ENCODE assay signal across 23 cellular contexts in genomic region chr11:35365395-35365794, GRCh38. TPM values are rescaled to one million over a fixed set of nuclear protein-coding genes. Genes with fewer than 3 reads are reported as not detected.
DNase-seq lines count a peak whose midpoint lies in the region; ATAC-seq and TF ChIP-seq lines count a peak whose summit lies in the region.
"Had no signal": no experiment of that assay in that cellular context is flagged by ENCODE, and none has a peak within 500 bp of the region (broad histone marks: within the 10 kb centered on the region; RNA-seq: fewer than 3 reads in every experiment).

No MANE protein-coding gene starts in this region.

- no peaks in the 10 kb centered on the region for H3K9me2 ChIP-seq in SK-N-SH

- POLR2A ChIA-PET in SK-N-SH (lab: Yijun Ruan, JAX): no interaction called here
- POLR2A ChIA-PET in activated CD4-positive, alpha-beta T cell treated with anti-CD3 and anti-CD28 coated beads, Interleukin-2, amount 10 ng/mL, durations not matched to agents 7 days and 5 days (lab: Charles Lee): no interaction called here

- peaks cover 9% of the 10 kb centered on the region for H3K9me3 Mint-ChIP-seq in activated CD4-positive, alpha-beta T cell treated with anti-CD3 and anti-CD28 coated beads, Interleukin-2, amount 10 ng/mL, durations not matched to agents 7 days and 5 days
- H3K9me3 Mint-ChIP-seq: CD8-positive, alpha-beta T cell had no signal

- H3K4me3 Mint-ChIP-seq in activated CD4-positive, alpha-beta T cell treated with anti-CD3 and anti-CD28 coated beads, Interleukin-2, amount 10 ng/mL, durations not matched to agents 7 days and 5 days: no peak overlapping the region
- H3K4me3 Mint-ChIP-seq: CD8-positive, alpha-beta T cell had no signal

- no peak overlapping the region for H3K9ac ChIP-seq in SK-N-SH

- H3K27me3 Mint-ChIP-seq in activated CD4-positive, alpha-beta T cell treated with anti-CD3 and anti-CD28 coated beads, Interleukin-2, amount 10 ng/mL, durations not matched to agents 7 days and 5 days: no peaks in the 10 kb centered on the region

- H4K20me1 ChIP-seq in SK-N-SH (ENCODE audit: insufficient read depth): no peaks in the 10 kb centered on the region

- H3K27ac ChIP-seq in SK-N-SH (ENCODE audit: low read depth in 2 of 2, low read length in 1 of 2): no peak overlapping the region
- H3K27ac ChIP-seq in breast epithelium: peak overlapping the region; percentile 80 to 84
- H3K27ac ChIP-seq in stomach: peak overlapping the region in 3 of 5 donors; percentile 63 to 76 (median 64)
- H3K27ac ChIP-seq: 22Rv1 had no signal

- no peak for TF ChIP-seq POLR2A in breast epithelium (IDR thresholded peaks at IDR 0.05)
- no peak for TF ChIP-seq POLR2A in stomach (IDR thresholded peaks at IDR 0.05)

- intact Hi-C loops in breast epithelium (cut with DNase I; ENCODE audit: low total_unique reads): no loop called here
- intact Hi-C loops in stomach (cut with DNase I; ENCODE audit: low total_unique reads): no loop called here

- no peak overlapping the region for H3K4me2 ChIP-seq in SK-N-SH

- H3K36me3 ChIP-seq in SK-N-SH (replicated peaks in 1 of 2; ENCODE audit: control insufficient read depth in 1 of 2, insufficient read depth in 2 of 2, low read length in 1 of 2): no peaks in the 10 kb centered on the region
- no peaks in the 10 kb centered on the region for H3K36me3 ChIP-seq in breast epithelium
- no peaks in the 10 kb centered on the region for H3K36me3 ChIP-seq in stomach
- H3K36me3 ChIP-seq: Peyer's patch had no signal

- WGBS in SK-N-SH (ENCODE audit: low lambda C conversion rate): 96% methylated on average over 5 of the region's 5 CpGs
- WGBS in stomach, 5 donors: 86 to 93% (median 89%) methylated on average over 5 of the region's 5 CpGs

- no peak for TF ChIP-seq CTCF in SK-N-SH (IDR thresholded peaks at IDR 0.05)
- TF ChIP-seq CTCF in breast epithelium (IDR thresholded peaks at IDR 0.05): no peak
- no peak for TF ChIP-seq CTCF in stomach (IDR thresholded peaks at IDR 0.05)

- no peak for TF ChIP-seq RAD21 in SK-N-SH (IDR thresholded peaks at IDR 0.05; ENCODE audit: low read length)

- no peaks in the 10 kb centered on the region for H3K4me1 Mint-ChIP-seq in activated CD4-positive, alpha-beta T cell treated with anti-CD3 and anti-CD28 coated beads, Interleukin-2, amount 10 ng/mL, durations not matched to agents 7 days and 5 days

- no peaks in the 10 kb centered on the region for H3K9me3 ChIP-seq in SK-N-SH
- H3K9me3 ChIP-seq in breast epithelium: no peaks in the 10 kb centered on the region
- peaks cover 0 to 3% (median 0%) of the 10 kb centered on the region in 4 donors for H3K9me3 ChIP-seq in stomach
- H3K9me3 ChIP-seq: Peyer's patch had no signal

- H3K27me3 ChIP-seq in SK-N-SH (ENCODE audit: insufficient read depth) (no peaks in the 10 kb centered on the region), breast epithelium (no peaks in the 10 kb centered on the region), stomach (no peaks in the 10 kb centered on the region)
- H3K27me3 ChIP-seq: Peyer's patch had no signal

- H2AFZ ChIP-seq in SK-N-SH (ENCODE audit: low read depth): no peak overlapping the region

- H3K79me2 ChIP-seq in SK-N-SH (ENCODE audit: insufficient read depth): no peaks in the 10 kb centered on the region

- no peaks in the 10 kb centered on the region for H3K36me3 Mint-ChIP-seq in activated CD4-positive, alpha-beta T cell treated with anti-CD3 and anti-CD28 coated beads, Interleukin-2, amount 10 ng/mL, durations not matched to agents 7 days and 5 days (ENCODE audit: low read depth)
- H3K36me3 Mint-ChIP-seq: CD8-positive, alpha-beta T cell had no signal

- H3K27ac Mint-ChIP-seq in activated CD4-positive, alpha-beta T cell treated with anti-CD3 and anti-CD28 coated beads, Interleukin-2, amount 10 ng/mL, durations not matched to agents 7 days and 5 days: no peak overlapping the region
- H3K27ac Mint-ChIP-seq: CD8-positive, alpha-beta T cell had no signal

- no peak for DNase-seq in SK-N-SH
- no peak for DNase-seq in breast epithelium (ENCODE audit: low spot score in 2 of 2)
- no peak for DNase-seq in stomach
- DNase-seq in cortex of kidney (lab: John Stamatoyannopoulos, UW): no peak
- DNase-seq in Kasumi-1 (lab: John Stamatoyannopoulos, UW): no peak
- no peak for DNase-seq in activated CD4-positive, alpha-beta T cell treated with anti-CD3 and anti-CD28 coated beads, Interleukin-2, amount 10 ng/mL, durations not matched to agents 7 days and 5 days
- DNase-seq: AML-193; C1 segment of cervical spinal cord; Calu3; CD8-positive, alpha-beta T cell; DMS153; KBM-7; NCI-H1092 treated with DMSO at 0.1 percent for 48 hours; NCI-H146; NCI-H2029 treated with DMSO at 0.1 percent for 48 hours; NCI-H226; NCI-H510A treated with DMSO at 0.1 percent for 48 hours; NCI-H82; Peyer's patch had no signal

- H3K4me1 ChIP-seq in SK-N-SH (ENCODE audit: control insufficient read depth in 1 of 2, insufficient read depth in 2 of 2, low read depth in 1 of 2, low read length in 1 of 2) (peaks cover 3 to 8% of the 10 kb centered on the region in 2 experiments; a peak in 3 of 4 replicates), breast epithelium (peaks cover 7 to 8% of the 10 kb centered on the region in 2 donors), stomach (peaks cover 7 to 30% (median 18%) of the 10 kb centered on the region in 4 donors)

- H3F3A ChIP-seq in SK-N-SH (replicated peaks; ENCODE audit: insufficient read depth): peaks cover 3% of the 10 kb centered on the region

- no peak for TF ChIP-seq EP300 in SK-N-SH (IDR thresholded peaks at IDR 0.05; ENCODE audit: borderline replicate concordance in 1 of 2, low read depth in 1 of 2, low read length in 1 of 2)
- TF ChIP-seq EP300 in stomach (IDR thresholded peaks at IDR 0.05): no peak

- no peak overlapping the region for H3K4me3 ChIP-seq in SK-N-SH (ENCODE audit: low read depth in 2 of 2, low read length in 1 of 2)
- no peak overlapping the region for H3K4me3 ChIP-seq in breast epithelium
- no peak overlapping the region for H3K4me3 ChIP-seq in stomach
- H3K4me3 ChIP-seq: Peyer's patch had no signal

- ATAC-seq in SK-N-SH treated with all-trans-retinoic acid at 6 μM for 48 hours: no peak
- ATAC-seq in HG02852 (IDR thresholded peaks at IDR 0.05; ENCODE audit: unreplicated experiment): no peak
- ATAC-seq: CD8-positive, alpha-beta T cell; HepG2 had no signal

- CTCF ChIA-PET in SK-N-SH (lab: Yijun Ruan, JAX): interaction anchor here (3.5 kb wide), 1 partner anchor 59 kb away, joined by 13 read pairs; no protein-coding TSS in a partner anchor
- CTCF ChIA-PET in activated CD4-positive, alpha-beta T cell treated with anti-CD3 and anti-CD28 coated beads, Interleukin-2, amount 10 ng/mL, durations not matched to agents 7 days and 5 days (lab: Charles Lee): interaction anchor here (1.3 to 1.9 kb wide), 2 partner anchors 10 to 16 kb away, joined by 3 to 6 read pairs; no protein-coding TSS in a partner anchor

TF ChIP-seq in SK-N-SH treated with all-trans-retinoic acid at 6 μM for 48 hours, 23 proteins besides CTCF, POLR2A, EP300 and RAD21:
- TF ChIP-seq ZFP30 (CRISPR knock-in tag; IDR thresholded peaks at IDR 0.05) (no peak), ZFP3 (CRISPR knock-in tag; IDR thresholded peaks at IDR 0.05) (peak; percentile 96), TCF4 (CRISPR knock-in tag; IDR thresholded peaks at IDR 0.05; ENCODE audit: borderline replicate concordance) (no peak)

TF ChIP-seq in SK-N-SH, 30 proteins besides CTCF, POLR2A, EP300 and RAD21 (continues in another document):
- TF ChIP-seq MXI1 (IDR thresholded peaks at IDR 0.05; ENCODE audit: low read depth, low read length): no peak
- TF ChIP-seq TCF12 (IDR thresholded peaks at IDR 0.05): no peak
- no peak for TF ChIP-seq EZH2phosphoT487 (IDR thresholded peaks at IDR 0.05; ENCODE audit: borderline replicate concordance, low read depth)
- TF ChIP-seq TEAD4 (IDR thresholded peaks at IDR 0.05; ENCODE audit: borderline replicate concordance, insufficient read depth): no peak
- no peak for TF ChIP-seq JUND (IDR thresholded peaks at IDR 0.05)
- TF ChIP-seq POLR2AphosphoS5 (IDR thresholded peaks at IDR 0.05; ENCODE audit: low read depth, low read length): no peak
- no peak for TF ChIP-seq RCOR1 (IDR thresholded peaks at IDR 0.05; ENCODE audit: low read length)
- TF ChIP-seq, protein P1, sequence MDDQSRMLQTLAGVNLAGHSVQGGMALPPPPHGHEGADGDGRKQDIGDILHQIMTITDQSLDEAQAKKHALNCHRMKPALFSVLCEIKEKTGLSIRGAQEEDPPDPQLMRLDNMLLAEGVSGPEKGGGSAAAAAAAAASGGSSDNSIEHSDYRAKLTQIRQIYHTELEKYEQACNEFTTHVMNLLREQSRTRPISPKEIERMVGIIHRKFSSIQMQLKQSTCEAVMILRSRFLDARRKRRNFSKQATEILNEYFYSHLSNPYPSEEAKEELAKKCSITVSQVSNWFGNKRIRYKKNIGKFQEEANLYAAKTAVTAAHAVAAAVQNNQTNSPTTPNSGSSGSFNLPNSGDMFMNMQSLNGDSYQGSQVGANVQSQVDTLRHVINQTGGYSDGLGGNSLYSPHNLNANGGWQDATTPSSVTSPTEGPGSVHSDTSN (IDR thresholded peaks at IDR 0.05): no peak

RNA-seq across cellular contexts. Expression of gene SLC1A2, which starts 54.0 kb away (rescaled TPM):
- polyA plus RNA-seq in SK-N-SH (2012; rRNA removed) (under 0.01 and 0.05 TPM in 2 replicates), stomach (1 to 10 TPM; 1.3 to 3.1 (median 1.5) TPM)
- 0.01 and 0.04 TPM in 2 replicates for polyA plus RNA-seq in SK-N-SH (2012; cell fraction: cytosol; rRNA removed)
- polyA plus RNA-seq in SK-N-SH (2012; cell fraction: nucleus; rRNA removed): 0.02 TPM in 1 of 2 replicates, not detected in the other
- total RNA-seq in breast epithelium (10 to 100 TPM in 2 of 3 donors, under 1 TPM in 1; 0.32 to 23.7 (median 10.5) TPM), stomach (10 to 100 TPM in 2 of 5 donors, 1 to 10 TPM in 2, not detected in 1; 3.2 to 13.4 (median 9.5) TPM)
- total RNA-seq in activated CD4-positive, alpha-beta T cell treated with anti-CD3 and anti-CD28 coated beads, Interleukin-2, amount 10 ng/mL, durations not matched to agents 7 days and 5 days: not detected
- total RNA-seq: CD8-positive, alpha-beta T cell had no signal

Comparison
In these comparisons a context has a peak if more than half of its experiments do, and no peak if none do; other contexts are left out.
1. H3K27ac ChIP-seq: peak in breast epithelium (2 of 2) and stomach (3 of 5); none in SK-N-SH (0 of 2).